17 cellular contexts compared by ENCODE assay signal in genomic region chr13:33078268-33078667, GRCh38.
A peak's percentile ranks its signal among the peaks of the same experiment; 100 is the strongest.
DNase-seq lines count a peak whose midpoint lies in the region; ATAC-seq, FAIRE-seq and TF ChIP-seq lines count a peak whose summit lies in the region.
"Had no signal": no experiment of that assay in that cellular context is flagged by ENCODE, and none has a peak within 500 bp of the region (broad histone marks: within the 10 kb centered on the region; RNA-seq: fewer than 3 reads in every experiment).

No MANE protein-coding gene starts in this region.

- ATAC-seq in gastroesophageal sphincter: no peak
- ATAC-seq: CD8-positive, alpha-beta T cell; GM12878; HCT116 had no signal

- H3K9me3 ChIP-seq in gastroesophageal sphincter (no peaks in the 10 kb centered on the region), prostate gland (no peaks in the 10 kb centered on the region)

- H3K27ac ChIP-seq in C4-2B (peak overlapping the region; percentile 10; the same call in 1 of the 2 replicates), gastroesophageal sphincter (peak overlapping the region in 3 of 4 donors; percentile 35 to 57 (median 38)), prostate gland (no peak overlapping the region)
- H3K27ac ChIP-seq: GM23248 had no signal

- TF ChIP-seq POLR2A in gastroesophageal sphincter (IDR thresholded peaks at IDR 0.05) (no peak), prostate gland (IDR thresholded peaks at IDR 0.05) (no peak), lower leg skin (IDR thresholded peaks at IDR 0.05) (no peak)

- DNase-seq in LHCN-M2 (ENCODE audit: low read depth) (peak; percentile 55), prostate gland (ENCODE audit: low spot score) (peak; percentile 31), lower leg skin (ENCODE audit: low spot score in 2 of 2) (no peak), HTR-8/SVneo (ENCODE audit: insufficient read length, low spot score) (no peak), NCI-H446 (lab: John Stamatoyannopoulos, UW) (no peak)
- DNase-seq: BE2C; CD8-positive, alpha-beta T cell; COR-L47; DMS79; GM23248; IMR-90 had no signal

- intact Hi-C loops in prostate gland (cut with DNase I): no loop called here
- intact Hi-C loops in lower leg skin (cut with DNase I; ENCODE audit: low total_unique reads): no loop called here

- H3K4me1 ChIP-seq in gastroesophageal sphincter (peaks cover 0 to 25% (median 0%) of the 10 kb centered on the region in 3 donors), prostate gland (replicated peaks) (no peaks in the 10 kb centered on the region)

- WGBS in gastroesophageal sphincter (ENCODE audit: low coverage in 1 of 2), 2 donors: 38 to 48% methylated on average over 3 of the region's 3 CpGs
- WGBS in prostate gland: 10% methylated on average over 3 of the region's 3 CpGs
- WGBS in lower leg skin, 2 donors: 81 to 86% methylated on average over 3 of the region's 3 CpGs

- H3K36me3 ChIP-seq in gastroesophageal sphincter (no peaks in the 10 kb centered on the region), prostate gland (no peaks in the 10 kb centered on the region)
- H3K36me3 ChIP-seq: BE2C had no signal

- no peak for TF ChIP-seq EP300 in gastroesophageal sphincter (IDR thresholded peaks at IDR 0.05)

- no peaks in the 10 kb centered on the region for H3K27me3 ChIP-seq in gastroesophageal sphincter
- H3K27me3 ChIP-seq in prostate gland (replicated peaks; ENCODE audit: insufficient read depth): no peaks in the 10 kb centered on the region
- H3K27me3 ChIP-seq: BE2C had no signal

- TF ChIP-seq CTCF in C4-2B (conservative IDR thresholded peaks at IDR 0.05) (no peak), gastroesophageal sphincter (IDR thresholded peaks at IDR 0.05) (no peak), prostate gland (IDR thresholded peaks at IDR 0.05) (no peak), lower leg skin (IDR thresholded peaks at IDR 0.05) (no peak)

- H3K4me3 ChIP-seq in gastroesophageal sphincter: no peak overlapping the region
- H3K4me3 ChIP-seq in prostate gland: no peak overlapping the region
- no peak overlapping the region for H3K4me3 ChIP-seq in lower leg skin (ENCODE audit: low read depth, poor library complexity, severe bottlenecking)
- H3K4me3 ChIP-seq: GM12878, GM23248 had no signal

- FAIRE-seq in HTR-8/SVneo (lab: Jason Lieb, UNC): no peak
- FAIRE-seq: A204.1, GM12878, H54 had no signal

Comparison
In these comparisons a context has a peak if more than half of its experiments do, and no peak if none do; other contexts are left out.
1. H3K27ac ChIP-seq: peak in C4-2B (single experiment) and gastroesophageal sphincter (3 of 4); none in prostate gland (0 of 2).
2. DNase-seq: peak in LHCN-M2 (single experiment) and prostate gland (single experiment); none in lower leg skin (0 of 2), HTR-8/SVneo (single experiment) and NCI-H446 (0 of 2).